In genomic region chr14:91843437-91843836, GRCh38 we compare ENCODE assay signal across 17 cellular contexts. TPM values are rescaled to one million over a fixed set of nuclear protein-coding genes. Genes with fewer than 3 reads are reported as not detected.
DNase-seq lines count a peak whose midpoint lies in the region; ATAC-seq and TF ChIP-seq lines count a peak whose summit lies in the region.
"Had no signal": no experiment of that assay in that cellular context is flagged by ENCODE, and none has a peak within 500 bp of the region (broad histone marks: within the 10 kb centered on the region; RNA-seq: fewer than 3 reads in every experiment).

No MANE protein-coding gene starts in this region.

- 83 to 89% methylated on average over 4 of the region's 4 CpGs for WGBS in lung, 2 donors

- H3K27me3 Mint-ChIP-seq in stimulated activated memory B cell treated with anti-CD40 and anti-IgM and Interleukin-4, amounts not matched to agents 10 μg/mL and 1 μg/mL and 100 μg/mL, for 72 hours, result no peaks in the 10 kb centered on the region

- no peaks in the 10 kb centered on the region for H3K36me3 Mint-ChIP-seq in stimulated activated memory B cell treated with anti-CD40 and anti-IgM and Interleukin-4, amounts not matched to agents 10 μg/mL and 1 μg/mL and 100 μg/mL, for 72 hours
- H3K36me3 Mint-ChIP-seq: CD14-positive monocyte had no signal

- H3K9me3 ChIP-seq in OCI-LY3 (ENCODE audit: insufficient read depth, low read length) (no peaks in the 10 kb centered on the region), lung (ENCODE audit: control insufficient read depth in 2 of 2, insufficient read depth in 1 of 2, low read length in 1 of 2) (no peaks in the 10 kb centered on the region)
- H3K9me3 ChIP-seq: BE2C had no signal

- H3K4me2 ChIP-seq in OCI-LY3 (ENCODE audit: low read length), result peak overlapping the region; percentile 61
- H3K4me2 ChIP-seq: GM23338 had no signal

- DNase-seq in GM12865 (ENCODE audit: low read depth), result peak; percentile 34
- DNase-seq in lung (ENCODE audit: low spot score), result peak; percentile 7
- DNase-seq in NOMO-1 (lab: John Stamatoyannopoulos, UW; ENCODE audit: unreplicated experiment in 2 of 2), result no peak
- no peak for DNase-seq in NCI-H446 (lab: John Stamatoyannopoulos, UW)
- DNase-seq in Kasumi-1 (lab: John Stamatoyannopoulos, UW), result no peak
- DNase-seq: BE2C; CD8-positive, alpha-beta T cell; COR-L47; DMS153; DMS79 treated with DMSO at 0.1 percent for 48 hours; EL; H7; IMR-90 had no signal

- peak overlapping the region; percentile 49 for H3K27ac Mint-ChIP-seq in stimulated activated memory B cell treated with anti-CD40 and anti-IgM and Interleukin-4, amounts not matched to agents 10 μg/mL and 1 μg/mL and 100 μg/mL, for 72 hours
- H3K27ac Mint-ChIP-seq: CD14-positive monocyte, GM23338 had no signal

- peak overlapping the region; percentile 51 for H3K9ac ChIP-seq in OCI-LY3 (ENCODE audit: low read length)

- peaks cover 53% of the 10 kb centered on the region for H3K4me1 Mint-ChIP-seq in stimulated activated memory B cell treated with anti-CD40 and anti-IgM and Interleukin-4, amounts not matched to agents 10 μg/mL and 1 μg/mL and 100 μg/mL, for 72 hours

- H2AFZ ChIP-seq in OCI-LY3 (ENCODE audit: low read depth, low read length), result peak overlapping the region; percentile 4; the same call in 1 of the 2 replicates

- peaks cover 3% of the 10 kb centered on the region for H3K9me3 Mint-ChIP-seq in stimulated activated memory B cell treated with anti-CD40 and anti-IgM and Interleukin-4, amounts not matched to agents 10 μg/mL and 1 μg/mL and 100 μg/mL, for 72 hours
- H3K9me3 Mint-ChIP-seq: CD8-positive, alpha-beta T cell; GM23338 had no signal

- H3K4me3 ChIP-seq in GM12865 (ENCODE audit: low read depth, low read length), result no peak overlapping the region
- peak overlapping the region; percentile 14; the same call in 1 of the 2 replicates for H3K4me3 ChIP-seq in OCI-LY3 (ENCODE audit: low read length)
- no peak overlapping the region for H3K4me3 ChIP-seq in lung
- H3K4me3 ChIP-seq: GM23338 had no signal

- H3K4me1 ChIP-seq in OCI-LY3 (ENCODE audit: low read length), result peaks cover 86% of the 10 kb centered on the region
- H3K4me1 ChIP-seq in lung (ENCODE audit: control insufficient read depth in 2 of 2, insufficient read depth in 2 of 2, low read length in 2 of 2), result no peaks in the 10 kb centered on the region
- H3K4me1 ChIP-seq: BE2C had no signal

- TF ChIP-seq CTCF in GM12865 (IDR thresholded peaks at IDR 0.05; ENCODE audit: insufficient read depth, low read depth, low read length, missing control alignments), result no peak
- no peak for TF ChIP-seq CTCF in OCI-LY3 (IDR thresholded peaks at IDR 0.05; ENCODE audit: low read depth, low read length)
- no peak for TF ChIP-seq CTCF in lung (IDR thresholded peaks at IDR 0.05; ENCODE audit: control extremely low read depth, extremely low read depth)

- peaks cover 5% of the 10 kb centered on the region for H3K36me3 ChIP-seq in OCI-LY3 (replicated peaks; ENCODE audit: low read depth, low read length)
- H3K36me3 ChIP-seq in lung (ENCODE audit: control insufficient read depth in 2 of 2, insufficient read depth in 2 of 2, low read length in 2 of 2), result no peaks in the 10 kb centered on the region
- H3K36me3 ChIP-seq: BE2C had no signal

- no peak for ATAC-seq in lung (ENCODE audit: insufficient read depth, low FRiP score)
- no peak for ATAC-seq in stimulated activated memory B cell treated with anti-CD40 and anti-IgM and Interleukin-4, amounts not matched to agents 10 μg/mL and 1 μg/mL and 100 μg/mL, for 72 hours
- ATAC-seq: CD8-positive, alpha-beta T cell; GM23338 had no signal

- H3K27ac ChIP-seq in OCI-LY3 (ENCODE audit: low read length) (peak overlapping the region; percentile 78), lung (ENCODE audit: low read depth in 1 of 2, low read length in 1 of 2) (no peak overlapping the region)

- H4K20me1 ChIP-seq in OCI-LY3 (ENCODE audit: insufficient read depth, low read length), result no peaks in the 10 kb centered on the region

- H3K4me3 Mint-ChIP-seq in stimulated activated memory B cell treated with anti-CD40 and anti-IgM and Interleukin-4, amounts not matched to agents 10 μg/mL and 1 μg/mL and 100 μg/mL, for 72 hours, result no peak overlapping the region
- H3K4me3 Mint-ChIP-seq: CD14-positive monocyte; CD8-positive, alpha-beta T cell; GM23338 had no signal

- no peaks in the 10 kb centered on the region for H3K79me2 ChIP-seq in OCI-LY3 (ENCODE audit: low read length)

- H3K27me3 ChIP-seq in OCI-LY3 (ENCODE audit: low read depth, low read length) (no peaks in the 10 kb centered on the region), lung (ENCODE audit: control insufficient read depth, insufficient read depth) (no peaks in the 10 kb centered on the region)

RNA-seq across cellular contexts. Expression of gene TC2N, which starts 23.9 kb away (rescaled TPM):
- 100 to 1,000 TPM in 1 of 2 donors, 10 to 100 TPM in 1; 64.5 to 128 TPM for total RNA-seq in lung
- 10 to 100 TPM; 20.4 to 23.4 TPM for polyA plus RNA-seq in lung

Comparison
In these comparisons a context has a peak if more than half of its experiments do, and no peak if none do; other contexts are left out.
1. DNase-seq: peak in GM12865 (single experiment) and lung (single experiment); none in NOMO-1 (0 of 2), NCI-H446 (0 of 2) and Kasumi-1 (0 of 2).